In genomic region chr4:68951806-68952585, GRCh38 we compare ENCODE assay signal across 15 cellular contexts. TPM values are rescaled to one million over a fixed set of nuclear protein-coding genes. Genes with fewer than 3 reads are reported as not detected.
DNase-seq lines count a peak whose midpoint lies in the region; ATAC-seq, FAIRE-seq and TF ChIP-seq lines count a peak whose summit lies in the region.
"Had no signal": no experiment of that assay in that cellular context is flagged by ENCODE, and none has a peak within 500 bp of the region (broad histone marks: within the 10 kb centered on the region; RNA-seq: fewer than 3 reads in every experiment).

No MANE protein-coding gene starts in this region.

- H3K4me1 ChIP-seq in body of pancreas (peaks cover 31% of the 10 kb centered on the region), liver (ENCODE audit: control insufficient read depth in 4 of 4, insufficient read depth in 4 of 4, low read length in 3 of 4) (peaks cover 0 to 21% (median 6%) of the 10 kb centered on the region in 4 donors), transverse colon (peaks cover 0 to 14% (median 4%) of the 10 kb centered on the region in 4 donors)

- H3K27me3 ChIP-seq in body of pancreas (no peaks in the 10 kb centered on the region), liver (ENCODE audit: control insufficient read depth in 4 of 4, insufficient read depth in 4 of 4, low read length in 3 of 4) (no peaks in the 10 kb centered on the region), transverse colon (no peaks in the 10 kb centered on the region)
- H3K27me3 ChIP-seq: Peyer's patch had no signal

- WGBS in body of pancreas, 2 donors: 27 to 33% methylated on average over 2 of the region's 2 CpGs
- WGBS in liver: 57% methylated on average over 2 of the region's 2 CpGs
- WGBS in transverse colon (ENCODE audit: low coverage in 1 of 2), 2 donors: 24 to 43% methylated on average over 1 to 2 of the region's 2 CpGs

- H3K27ac ChIP-seq in body of pancreas (peak overlapping the region; percentile 78 to 90 (median 82)), liver (ENCODE audit: low read depth in 1 of 2, low read length in 2 of 2) (peak overlapping the region; percentile 8 to 78), transverse colon (peak overlapping the region; percentile 72 to 84 (median 79))
- H3K27ac ChIP-seq: C4-2B, GM23248, KMS-11 had no signal

- TF ChIP-seq RAD21 in liver (IDR thresholded peaks at IDR 0.05): no peak

- TF ChIP-seq CTCF in body of pancreas (IDR thresholded peaks at IDR 0.05) (no peak), liver (IDR thresholded peaks at IDR 0.05; ENCODE audit: low read depth, low read length, missing input control) (no peak), transverse colon (IDR thresholded peaks at IDR 0.05) (no peak)

- DNase-seq in body of pancreas (no peak), transverse colon (no peak), frontal cortex (ENCODE audit: low spot score in 2 of 2) (no peak), NCI-H1694 (lab: John Stamatoyannopoulos, UW) (no peak), NCI-H1105 (lab: John Stamatoyannopoulos, UW) (no peak)
- DNase-seq: GM23248, NCI-H146, NCI-H524 had no signal

- H3K9me3 ChIP-seq in body of pancreas (no peaks in the 10 kb centered on the region), liver (ENCODE audit: control insufficient read depth in 4 of 4, low read length in 3 of 4) (no peaks in the 10 kb centered on the region), transverse colon (no peaks in the 10 kb centered on the region)
- H3K9me3 ChIP-seq: Peyer's patch had no signal

- no peak for TF ChIP-seq EP300 in transverse colon (IDR thresholded peaks at IDR 0.05; ENCODE audit: low read depth)

- no peak for FAIRE-seq in frontal cortex (lab: Jason Lieb, UNC)

- H3K9ac ChIP-seq in liver (ENCODE audit: low read depth in 1 of 2, low read length in 2 of 2): peak overlapping the region in 1 of 2 donors; percentile 46
- H3K9ac ChIP-seq: GM23248, KMS-11 had no signal

- in situ Hi-C loops in transverse colon (cut with MboI; ENCODE audit: low pct_ligation_motif_present in 1 of 4, low pct_unique_long_range_greater_than_20kb in 1 of 4, low sequenced_read_pairs in 3 of 4): no loop called here

- intact Hi-C loops in body of pancreas (cut with DNase I) (no loop called here), transverse colon (cut with DNase I; ENCODE audit: low total_unique reads) (no loop called here)

- no peak overlapping the region for H3K4me3 ChIP-seq in body of pancreas
- no peak overlapping the region for H3K4me3 ChIP-seq in liver (ENCODE audit: low read depth in 1 of 3, low read length in 3 of 3)
- H3K4me3 ChIP-seq in transverse colon: peak overlapping the region in 1 of 4 donors; percentile 32
- H3K4me3 ChIP-seq: GM23248 had no signal

- TF ChIP-seq POLR2A in body of pancreas (IDR thresholded peaks at IDR 0.05) (no peak), transverse colon (IDR thresholded peaks at IDR 0.05) (no peak)

- H3K36me3 ChIP-seq in body of pancreas (replicated peaks in 1 of 2; ENCODE audit: insufficient read depth in 1 of 2, low read depth in 2 of 2) (no peaks in the 10 kb centered on the region), liver (ENCODE audit: control insufficient read depth in 4 of 4, insufficient read depth in 3 of 4, low read depth in 1 of 4, low read length in 3 of 4) (no peaks in the 10 kb centered on the region), transverse colon (no peaks in the 10 kb centered on the region)
- H3K36me3 ChIP-seq: Peyer's patch had no signal

- peak; percentile 41 for ATAC-seq in GM19463 (IDR thresholded peaks at IDR 0.05; ENCODE audit: unreplicated experiment)
- peak; percentile 8 for ATAC-seq in body of pancreas
- ATAC-seq: Right ventricle myocardium inferior had no signal

TF ChIP-seq in liver, 16 proteins besides CTCF, POLR2A, EP300 and RAD21:
- no peak for TF ChIP-seq TAF1 (conservative IDR thresholded peaks at IDR 0.05)
- peak; percentile 2 for TF ChIP-seq SP1 (IDR thresholded peaks at IDR 0.05)
- TF ChIP-seq HNF4A (conservative IDR thresholded peaks at IDR 0.05): peak; percentile 3 to 7
- peak in 1 of 2 donors; percentile 7 for TF ChIP-seq JUND (IDR thresholded peaks at IDR 0.05)
TF ChIP-seq in liver: peak in this region for 3.

RNA-seq across cellular contexts. Expression of gene UGT2A3, which starts 0.4 kb away (rescaled TPM):
- total RNA-seq in body of pancreas: 10 to 100 TPM; 35.9 to 39.4 TPM
- total RNA-seq in liver: 10 to 100 TPM; 16.3 to 41.4 TPM
- polyA plus RNA-seq in liver: 10 to 100 TPM; 17.5 to 38.9 TPM
- total RNA-seq in transverse colon: 100 to 1,000 TPM in 2 of 4 donors, 10 to 100 TPM in 2; 28.5 to 185 (median 90.3) TPM
- total RNA-seq in frontal cortex: not detected
- total RNA-seq: GM23248, M059J, Right ventricle myocardium inferior had no signal
- polyA plus RNA-seq: GM23248 had no signal

Comparison
In these comparisons a context has a peak if more than half of its experiments do, and no peak if none do; other contexts are left out.
1. RNA of gene UGT2A3, which starts 0.4 kb away (total RNA-seq): 28.5 to 185 TPM in transverse colon, 16.3 to 41.4 TPM in liver and 35.9 to 39.4 TPM in body of pancreas; not detected in frontal cortex (single experiment); every median in the first group is over 10 times any median in the second.
2. Peak in every context shown above with its lines, with median percentiles within 50 percentile points of each other: H3K27ac ChIP-seq.